Comparison of ENCODE assay signal across 1 cellular context in the genomic region with DNA sequence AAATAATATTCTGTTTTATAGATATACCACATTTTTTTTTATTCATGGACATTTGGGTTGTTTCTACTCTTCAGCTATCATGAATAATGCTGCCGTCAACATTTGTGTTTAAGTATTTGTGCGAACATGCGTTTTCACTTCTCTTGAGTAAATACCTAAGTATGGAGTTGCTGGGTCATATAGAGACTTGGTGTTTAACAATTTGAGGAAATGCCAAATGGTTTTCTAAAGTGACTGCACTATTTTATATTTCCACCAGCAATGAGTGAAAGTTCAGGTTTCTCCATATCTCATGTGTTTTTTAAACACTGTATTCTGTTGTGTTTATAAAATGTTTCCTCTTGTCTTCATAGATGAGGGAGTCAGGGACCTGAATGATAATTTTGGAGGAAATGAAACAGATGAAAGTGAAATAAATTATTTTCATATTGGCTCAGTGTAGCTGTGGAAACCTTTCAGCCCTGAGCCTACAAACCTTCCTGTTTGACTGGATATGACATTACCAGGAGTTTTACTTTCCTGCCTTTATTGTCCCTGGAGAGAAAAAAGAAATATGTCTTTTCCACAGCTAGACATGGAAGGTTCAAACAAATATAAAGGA.
TF ChIP-seq lines count a peak whose summit lies in the region.

No MANE protein-coding gene starts in this region.

TF ChIP-seq in GM12878, 131 proteins besides CTCF, POLR2A, EP300 and RAD21 (continued from another document and continues in another):
- TF ChIP-seq, protein P1, sequence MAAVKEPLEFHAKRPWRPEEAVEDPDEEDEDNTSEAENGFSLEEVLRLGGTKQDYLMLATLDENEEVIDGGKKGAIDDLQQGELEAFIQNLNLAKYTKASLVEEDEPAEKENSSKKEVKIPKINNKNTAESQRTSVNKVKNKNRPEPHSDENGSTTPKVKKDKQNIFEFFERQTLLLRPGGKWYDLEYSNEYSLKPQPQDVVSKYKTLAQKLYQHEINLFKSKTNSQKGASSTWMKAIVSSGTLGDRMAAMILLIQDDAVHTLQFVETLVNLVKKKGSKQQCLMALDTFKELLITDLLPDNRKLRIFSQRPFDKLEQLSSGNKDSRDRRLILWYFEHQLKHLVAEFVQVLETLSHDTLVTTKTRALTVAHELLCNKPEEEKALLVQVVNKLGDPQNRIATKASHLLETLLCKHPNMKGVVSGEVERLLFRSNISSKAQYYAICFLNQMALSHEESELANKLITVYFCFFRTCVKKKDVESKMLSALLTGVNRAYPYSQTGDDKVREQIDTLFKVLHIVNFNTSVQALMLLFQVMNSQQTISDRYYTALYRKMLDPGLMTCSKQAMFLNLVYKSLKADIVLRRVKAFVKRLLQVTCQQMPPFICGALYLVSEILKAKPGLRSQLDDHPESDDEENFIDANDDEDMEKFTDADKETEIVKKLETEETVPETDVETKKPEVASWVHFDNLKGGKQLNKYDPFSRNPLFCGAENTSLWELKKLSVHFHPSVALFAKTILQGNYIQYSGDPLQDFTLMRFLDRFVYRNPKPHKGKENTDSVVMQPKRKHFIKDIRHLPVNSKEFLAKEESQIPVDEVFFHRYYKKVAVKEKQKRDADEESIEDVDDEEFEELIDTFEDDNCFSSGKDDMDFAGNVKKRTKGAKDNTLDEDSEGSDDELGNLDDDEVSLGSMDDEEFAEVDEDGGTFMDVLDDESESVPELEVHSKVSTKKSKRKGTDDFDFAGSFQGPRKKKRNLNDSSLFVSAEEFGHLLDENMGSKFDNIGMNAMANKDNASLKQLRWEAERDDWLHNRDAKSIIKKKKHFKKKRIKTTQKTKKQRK (IDR thresholded peaks at IDR 0.05; ENCODE audit: low read depth, low read length) = no peak
- no peak for TF ChIP-seq SMARCA5 (IDR thresholded peaks at IDR 0.05)
- peak; percentile 43; the same call in 1 of the 2 replicates for TF ChIP-seq RUNX3 (IDR thresholded peaks at IDR 0.05; ENCODE audit: low read length)
- TF ChIP-seq CREB1 (IDR thresholded peaks at IDR 0.05; ENCODE audit: low read depth) = no peak
- TF ChIP-seq SMAD5 (IDR thresholded peaks at IDR 0.05; ENCODE audit: low read depth) = no peak
- TF ChIP-seq IKZF1 (conservative IDR thresholded peaks at IDR 0.05) = 0 out of 2 replicates have a peak, but pooled peaks have one; percentile 27
- TF ChIP-seq JUNB (IDR thresholded peaks at IDR 0.05) = peak; percentile 80
- no peak for TF ChIP-seq GATAD2B (conservative IDR thresholded peaks at IDR 0.05; ENCODE audit: low read depth)
- TF ChIP-seq, protein P2, sequence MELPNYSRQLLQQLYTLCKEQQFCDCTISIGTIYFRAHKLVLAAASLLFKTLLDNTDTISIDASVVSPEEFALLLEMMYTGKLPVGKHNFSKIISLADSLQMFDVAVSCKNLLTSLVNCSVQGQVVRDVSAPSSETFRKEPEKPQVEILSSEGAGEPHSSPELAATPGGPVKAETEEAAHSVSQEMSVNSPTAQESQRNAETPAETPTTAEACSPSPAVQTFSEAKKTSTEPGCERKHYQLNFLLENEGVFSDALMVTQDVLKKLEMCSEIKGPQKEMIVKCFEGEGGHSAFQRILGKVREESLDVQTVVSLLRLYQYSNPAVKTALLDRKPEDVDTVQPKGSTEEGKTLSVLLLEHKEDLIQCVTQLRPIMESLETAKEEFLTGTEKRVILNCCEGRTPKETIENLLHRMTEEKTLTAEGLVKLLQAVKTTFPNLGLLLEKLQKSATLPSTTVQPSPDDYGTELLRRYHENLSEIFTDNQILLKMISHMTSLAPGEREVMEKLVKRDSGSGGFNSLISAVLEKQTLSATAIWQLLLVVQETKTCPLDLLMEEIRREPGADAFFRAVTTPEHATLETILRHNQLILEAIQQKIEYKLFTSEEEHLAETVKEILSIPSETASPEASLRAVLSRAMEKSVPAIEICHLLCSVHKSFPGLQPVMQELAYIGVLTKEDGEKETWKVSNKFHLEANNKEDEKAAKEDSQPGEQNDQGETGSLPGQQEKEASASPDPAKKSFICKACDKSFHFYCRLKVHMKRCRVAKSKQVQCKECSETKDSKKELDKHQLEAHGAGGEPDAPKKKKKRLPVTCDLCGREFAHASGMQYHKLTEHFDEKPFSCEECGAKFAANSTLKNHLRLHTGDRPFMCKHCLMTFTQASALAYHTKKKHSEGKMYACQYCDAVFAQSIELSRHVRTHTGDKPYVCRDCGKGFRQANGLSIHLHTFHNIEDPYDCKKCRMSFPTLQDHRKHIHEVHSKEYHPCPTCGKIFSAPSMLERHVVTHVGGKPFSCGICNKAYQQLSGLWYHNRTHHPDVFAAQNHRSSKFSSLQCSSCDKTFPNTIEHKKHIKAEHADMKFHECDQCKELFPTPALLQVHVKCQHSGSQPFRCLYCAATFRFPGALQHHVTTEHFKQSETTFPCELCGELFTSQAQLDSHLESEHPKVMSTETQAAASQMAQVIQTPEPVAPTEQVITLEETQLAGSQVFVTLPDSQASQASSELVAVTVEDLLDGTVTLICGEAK (IDR thresholded peaks at IDR 0.05; ENCODE audit: borderline replicate concordance) = no peak
- TF ChIP-seq NR2F1 (conservative IDR thresholded peaks at IDR 0.05) = no peak
- TF ChIP-seq SPI1 (IDR thresholded peaks at IDR 0.05; ENCODE audit: borderline replicate concordance, insufficient read depth, low read depth, low read length) = peak; percentile 65
- no peak for TF ChIP-seq PAX8 (IDR thresholded peaks at IDR 0.05)
- TF ChIP-seq, protein P3, sequence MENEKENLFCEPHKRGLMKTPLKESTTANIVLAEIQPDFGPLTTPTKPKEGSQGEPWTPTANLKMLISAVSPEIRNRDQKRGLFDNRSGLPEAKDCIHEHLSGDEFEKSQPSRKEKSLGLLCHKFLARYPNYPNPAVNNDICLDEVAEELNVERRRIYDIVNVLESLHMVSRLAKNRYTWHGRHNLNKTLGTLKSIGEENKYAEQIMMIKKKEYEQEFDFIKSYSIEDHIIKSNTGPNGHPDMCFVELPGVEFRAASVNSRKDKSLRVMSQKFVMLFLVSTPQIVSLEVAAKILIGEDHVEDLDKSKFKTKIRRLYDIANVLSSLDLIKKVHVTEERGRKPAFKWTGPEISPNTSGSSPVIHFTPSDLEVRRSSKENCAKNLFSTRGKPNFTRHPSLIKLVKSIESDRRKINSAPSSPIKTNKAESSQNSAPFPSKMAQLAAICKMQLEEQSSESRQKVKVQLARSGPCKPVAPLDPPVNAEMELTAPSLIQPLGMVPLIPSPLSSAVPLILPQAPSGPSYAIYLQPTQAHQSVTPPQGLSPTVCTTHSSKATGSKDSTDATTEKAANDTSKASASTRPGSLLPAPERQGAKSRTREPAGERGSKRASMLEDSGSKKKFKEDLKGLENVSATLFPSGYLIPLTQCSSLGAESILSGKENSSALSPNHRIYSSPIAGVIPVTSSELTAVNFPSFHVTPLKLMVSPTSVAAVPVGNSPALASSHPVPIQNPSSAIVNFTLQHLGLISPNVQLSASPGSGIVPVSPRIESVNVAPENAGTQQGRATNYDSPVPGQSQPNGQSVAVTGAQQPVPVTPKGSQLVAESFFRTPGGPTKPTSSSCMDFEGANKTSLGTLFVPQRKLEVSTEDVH (IDR thresholded peaks at IDR 0.05; ENCODE audit: low read depth, partially characterized antibody) = no peak
- TF ChIP-seq, protein P4, sequence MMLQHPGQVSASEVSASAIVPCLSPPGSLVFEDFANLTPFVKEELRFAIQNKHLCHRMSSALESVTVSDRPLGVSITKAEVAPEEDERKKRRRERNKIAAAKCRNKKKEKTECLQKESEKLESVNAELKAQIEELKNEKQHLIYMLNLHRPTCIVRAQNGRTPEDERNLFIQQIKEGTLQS (IDR thresholded peaks at IDR 0.05; ENCODE audit: borderline replicate concordance, extremely low read depth, low read depth, low read length) = no peak
- no peak for TF ChIP-seq RCOR1 (conservative IDR thresholded peaks at IDR 0.05; ENCODE audit: low read depth, low read length)
- TF ChIP-seq MYB (IDR thresholded peaks at IDR 0.05; ENCODE audit: borderline replicate concordance, low read depth, low read length) = no peak
- no peak for TF ChIP-seq PML (IDR thresholded peaks at IDR 0.05; ENCODE audit: low read length)
- TF ChIP-seq, protein P5, sequence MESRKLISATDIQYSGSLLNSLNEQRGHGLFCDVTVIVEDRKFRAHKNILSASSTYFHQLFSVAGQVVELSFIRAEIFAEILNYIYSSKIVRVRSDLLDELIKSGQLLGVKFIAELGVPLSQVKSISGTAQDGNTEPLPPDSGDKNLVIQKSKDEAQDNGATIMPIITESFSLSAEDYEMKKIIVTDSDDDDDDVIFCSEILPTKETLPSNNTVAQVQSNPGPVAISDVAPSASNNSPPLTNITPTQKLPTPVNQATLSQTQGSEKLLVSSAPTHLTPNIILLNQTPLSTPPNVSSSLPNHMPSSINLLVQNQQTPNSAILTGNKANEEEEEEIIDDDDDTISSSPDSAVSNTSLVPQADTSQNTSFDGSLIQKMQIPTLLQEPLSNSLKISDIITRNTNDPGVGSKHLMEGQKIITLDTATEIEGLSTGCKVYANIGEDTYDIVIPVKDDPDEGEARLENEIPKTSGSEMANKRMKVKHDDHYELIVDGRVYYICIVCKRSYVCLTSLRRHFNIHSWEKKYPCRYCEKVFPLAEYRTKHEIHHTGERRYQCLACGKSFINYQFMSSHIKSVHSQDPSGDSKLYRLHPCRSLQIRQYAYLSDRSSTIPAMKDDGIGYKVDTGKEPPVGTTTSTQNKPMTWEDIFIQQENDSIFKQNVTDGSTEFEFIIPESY (IDR thresholded peaks at IDR 0.05) = no peak
- no peak for TF ChIP-seq SP1 (IDR thresholded peaks at IDR 0.05; ENCODE audit: low read depth, low read length)
- no peak for TF ChIP-seq BMI1 (IDR thresholded peaks at IDR 0.05; ENCODE audit: borderline replicate concordance)
- no peak for TF ChIP-seq MXI1 (IDR thresholded peaks at IDR 0.05; ENCODE audit: low read depth, low read length)
- TF ChIP-seq BCL11A (IDR thresholded peaks at IDR 0.05; ENCODE audit: low read depth, low read length) = no peak
- TF ChIP-seq RAD51 (IDR thresholded peaks at IDR 0.05) = no peak
- no peak for TF ChIP-seq ZBED1 (IDR thresholded peaks at IDR 0.05; ENCODE audit: borderline replicate concordance)
- TF ChIP-seq ZNF24 (IDR thresholded peaks at IDR 0.05) = no peak
- TF ChIP-seq, protein P6, sequence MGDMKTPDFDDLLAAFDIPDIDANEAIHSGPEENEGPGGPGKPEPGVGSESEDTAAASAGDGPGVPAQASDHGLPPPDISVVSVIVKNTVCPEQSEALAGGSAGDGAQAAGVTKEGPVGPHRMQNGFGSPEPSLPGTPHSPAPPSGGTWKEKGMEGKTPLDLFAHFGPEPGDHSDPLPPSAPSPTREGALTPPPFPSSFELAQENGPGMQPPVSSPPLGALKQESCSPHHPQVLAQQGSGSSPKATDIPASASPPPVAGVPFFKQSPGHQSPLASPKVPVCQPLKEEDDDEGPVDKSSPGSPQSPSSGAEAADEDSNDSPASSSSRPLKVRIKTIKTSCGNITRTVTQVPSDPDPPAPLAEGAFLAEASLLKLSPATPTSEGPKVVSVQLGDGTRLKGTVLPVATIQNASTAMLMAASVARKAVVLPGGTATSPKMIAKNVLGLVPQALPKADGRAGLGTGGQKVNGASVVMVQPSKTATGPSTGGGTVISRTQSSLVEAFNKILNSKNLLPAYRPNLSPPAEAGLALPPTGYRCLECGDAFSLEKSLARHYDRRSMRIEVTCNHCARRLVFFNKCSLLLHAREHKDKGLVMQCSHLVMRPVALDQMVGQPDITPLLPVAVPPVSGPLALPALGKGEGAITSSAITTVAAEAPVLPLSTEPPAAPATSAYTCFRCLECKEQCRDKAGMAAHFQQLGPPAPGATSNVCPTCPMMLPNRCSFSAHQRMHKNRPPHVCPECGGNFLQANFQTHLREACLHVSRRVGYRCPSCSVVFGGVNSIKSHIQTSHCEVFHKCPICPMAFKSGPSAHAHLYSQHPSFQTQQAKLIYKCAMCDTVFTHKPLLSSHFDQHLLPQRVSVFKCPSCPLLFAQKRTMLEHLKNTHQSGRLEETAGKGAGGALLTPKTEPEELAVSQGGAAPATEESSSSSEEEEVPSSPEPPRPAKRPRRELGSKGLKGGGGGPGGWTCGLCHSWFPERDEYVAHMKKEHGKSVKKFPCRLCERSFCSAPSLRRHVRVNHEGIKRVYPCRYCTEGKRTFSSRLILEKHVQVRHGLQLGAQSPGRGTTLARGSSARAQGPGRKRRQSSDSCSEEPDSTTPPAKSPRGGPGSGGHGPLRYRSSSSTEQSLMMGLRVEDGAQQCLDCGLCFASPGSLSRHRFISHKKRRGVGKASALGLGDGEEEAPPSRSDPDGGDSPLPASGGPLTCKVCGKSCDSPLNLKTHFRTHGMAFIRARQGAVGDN (IDR thresholded peaks at IDR 0.05) = no peak
- TF ChIP-seq, protein P7, sequence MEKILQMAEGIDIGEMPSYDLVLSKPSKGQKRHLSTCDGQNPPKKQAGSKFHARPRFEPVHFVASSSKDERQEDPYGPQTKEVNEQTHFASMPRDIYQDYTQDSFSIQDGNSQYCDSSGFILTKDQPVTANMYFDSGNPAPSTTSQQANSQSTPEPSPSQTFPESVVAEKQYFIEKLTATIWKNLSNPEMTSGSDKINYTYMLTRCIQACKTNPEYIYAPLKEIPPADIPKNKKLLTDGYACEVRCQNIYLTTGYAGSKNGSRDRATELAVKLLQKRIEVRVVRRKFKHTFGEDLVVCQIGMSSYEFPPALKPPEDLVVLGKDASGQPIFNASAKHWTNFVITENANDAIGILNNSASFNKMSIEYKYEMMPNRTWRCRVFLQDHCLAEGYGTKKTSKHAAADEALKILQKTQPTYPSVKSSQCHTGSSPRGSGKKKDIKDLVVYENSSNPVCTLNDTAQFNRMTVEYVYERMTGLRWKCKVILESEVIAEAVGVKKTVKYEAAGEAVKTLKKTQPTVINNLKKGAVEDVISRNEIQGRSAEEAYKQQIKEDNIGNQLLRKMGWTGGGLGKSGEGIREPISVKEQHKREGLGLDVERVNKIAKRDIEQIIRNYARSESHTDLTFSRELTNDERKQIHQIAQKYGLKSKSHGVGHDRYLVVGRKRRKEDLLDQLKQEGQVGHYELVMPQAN (conservative IDR thresholded peaks at IDR 0.05) = no peak
- peak; percentile 33; the same call in 1 of the 2 replicates for TF ChIP-seq MEF2A (IDR thresholded peaks at IDR 0.05; ENCODE audit: insufficient read depth, low read depth, low read length)
- TF ChIP-seq IRF4 (IDR thresholded peaks at IDR 0.05; ENCODE audit: low read depth, low read length) = 0 out of 2 replicates have a peak, but pooled peaks have one; percentile 24
- TF ChIP-seq FOXM1 (IDR thresholded peaks at IDR 0.05; ENCODE audit: low read depth, low read length) = peak; percentile 44; the same call in 1 of the 2 replicates
- TF ChIP-seq SUPT20H (IDR thresholded peaks at IDR 0.05; ENCODE audit: borderline replicate concordance, control insufficient read depth, low read depth, low read length) = no peak
- TF ChIP-seq POLR2AphosphoS5 (IDR thresholded peaks at IDR 0.05; ENCODE audit: low read length) = no peak
- TF ChIP-seq KDM1A (IDR thresholded peaks at IDR 0.05; ENCODE audit: borderline replicate concordance) = no peak
- TF ChIP-seq MEF2B (IDR thresholded peaks at IDR 0.05; ENCODE audit: partially characterized antibody, poor library complexity, severe bottlenecking) = no peak
- no peak for TF ChIP-seq BHLHE40 (IDR thresholded peaks at IDR 0.05; ENCODE audit: borderline replicate concordance in 1 of 2, low read depth in 2 of 2, low read length in 1 of 2)
- TF ChIP-seq BACH1 (IDR thresholded peaks at IDR 0.05; ENCODE audit: borderline replicate concordance) = no peak
- no peak for TF ChIP-seq CREM (IDR thresholded peaks at IDR 0.05; ENCODE audit: low read depth)
- no peak for TF ChIP-seq ZZZ3 (IDR thresholded peaks at IDR 0.05; ENCODE audit: control insufficient read depth, insufficient read length, low read depth)
- TF ChIP-seq CHD4 (IDR thresholded peaks at IDR 0.05) = no peak
- no peak for TF ChIP-seq ZNF384 (IDR thresholded peaks at IDR 0.05; ENCODE audit: borderline replicate concordance, low read depth, low read length)
- no peak for TF ChIP-seq TAF1 (IDR thresholded peaks at IDR 0.05; ENCODE audit: borderline replicate concordance, low read depth, low read length)
- no peak for TF ChIP-seq TCF7 (IDR thresholded peaks at IDR 0.05; ENCODE audit: borderline replicate concordance)
- TF ChIP-seq TBL1XR1 (IDR thresholded peaks at IDR 0.05; ENCODE audit: low read depth, low read length) = no peak
- no peak for TF ChIP-seq KAT2A (conservative IDR thresholded peaks at IDR 0.05; ENCODE audit: control insufficient read depth, low read depth, low read length)
